1 cellular context compared by ENCODE assay signal in genomic region chr7:66826649-66827048, GRCh38.
TF ChIP-seq lines count a peak whose summit lies in the region.

No MANE protein-coding gene starts in this region.

TF ChIP-seq in HepG2, 621 proteins besides CTCF, POLR2A, EP300 and RAD21:
- TF ChIP-seq FOXA3 (CRISPR knock-in tag; IDR thresholded peaks at IDR 0.05): no peak
- TF ChIP-seq ELK4 (CRISPR knock-in tag; IDR thresholded peaks at IDR 0.05; ENCODE audit: borderline replicate concordance): no peak
- TF ChIP-seq, protein P1, sequence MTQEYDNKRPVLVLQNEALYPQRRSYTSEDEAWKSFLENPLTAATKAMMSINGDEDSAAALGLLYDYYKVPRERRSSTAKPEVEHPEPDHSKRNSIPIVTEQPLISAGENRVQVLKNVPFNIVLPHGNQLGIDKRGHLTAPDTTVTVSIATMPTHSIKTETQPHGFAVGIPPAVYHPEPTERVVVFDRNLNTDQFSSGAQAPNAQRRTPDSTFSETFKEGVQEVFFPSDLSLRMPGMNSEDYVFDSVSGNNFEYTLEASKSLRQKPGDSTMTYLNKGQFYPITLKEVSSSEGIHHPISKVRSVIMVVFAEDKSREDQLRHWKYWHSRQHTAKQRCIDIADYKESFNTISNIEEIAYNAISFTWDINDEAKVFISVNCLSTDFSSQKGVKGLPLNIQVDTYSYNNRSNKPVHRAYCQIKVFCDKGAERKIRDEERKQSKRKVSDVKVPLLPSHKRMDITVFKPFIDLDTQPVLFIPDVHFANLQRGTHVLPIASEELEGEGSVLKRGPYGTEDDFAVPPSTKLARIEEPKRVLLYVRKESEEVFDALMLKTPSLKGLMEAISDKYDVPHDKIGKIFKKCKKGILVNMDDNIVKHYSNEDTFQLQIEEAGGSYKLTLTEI (CRISPR knock-in tag; conservative IDR thresholded peaks at IDR 0.05): no peak
- TF ChIP-seq, protein P2, sequence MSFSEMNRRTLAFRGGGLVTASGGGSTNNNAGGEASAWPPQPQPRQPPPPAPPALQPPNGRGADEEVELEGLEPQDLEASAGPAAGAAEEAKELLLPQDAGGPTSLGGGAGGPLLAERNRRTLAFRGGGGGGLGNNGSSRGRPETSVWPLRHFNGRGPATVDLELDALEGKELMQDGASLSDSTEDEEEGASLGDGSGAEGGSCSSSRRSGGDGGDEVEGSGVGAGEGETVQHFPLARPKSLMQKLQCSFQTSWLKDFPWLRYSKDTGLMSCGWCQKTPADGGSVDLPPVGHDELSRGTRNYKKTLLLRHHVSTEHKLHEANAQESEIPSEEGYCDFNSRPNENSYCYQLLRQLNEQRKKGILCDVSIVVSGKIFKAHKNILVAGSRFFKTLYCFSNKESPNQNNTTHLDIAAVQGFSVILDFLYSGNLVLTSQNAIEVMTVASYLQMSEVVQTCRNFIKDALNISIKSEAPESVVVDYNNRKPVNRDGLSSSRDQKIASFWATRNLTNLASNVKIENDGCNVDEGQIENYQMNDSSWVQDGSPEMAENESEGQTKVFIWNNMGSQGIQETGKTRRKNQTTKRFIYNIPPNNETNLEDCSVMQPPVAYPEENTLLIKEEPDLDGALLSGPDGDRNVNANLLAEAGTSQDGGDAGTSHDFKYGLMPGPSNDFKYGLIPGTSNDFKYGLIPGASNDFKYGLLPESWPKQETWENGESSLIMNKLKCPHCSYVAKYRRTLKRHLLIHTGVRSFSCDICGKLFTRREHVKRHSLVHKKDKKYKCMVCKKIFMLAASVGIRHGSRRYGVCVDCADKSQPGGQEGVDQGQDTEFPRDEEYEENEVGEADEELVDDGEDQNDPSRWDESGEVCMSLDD (CRISPR knock-in tag; IDR thresholded peaks at IDR 0.05; ENCODE audit: borderline replicate concordance): no peak
- TF ChIP-seq ZNF121 (CRISPR knock-in tag; IDR thresholded peaks at IDR 0.05): peak; percentile 77
- TF ChIP-seq HNF1A (IDR thresholded peaks at IDR 0.05; ENCODE audit: low read depth): no peak
- no peak for TF ChIP-seq HNF1A (CRISPR knock-in tag; IDR thresholded peaks at IDR 0.05; ENCODE audit: borderline replicate concordance)
